ENCODE assay signal across 18 cellular contexts in genomic region chr13:23865898-23866297, GRCh38. TPM values are rescaled to one million over a fixed set of nuclear protein-coding genes. Genes with fewer than 3 reads are reported as not detected.
A peak's percentile ranks its signal among the peaks of the same experiment; 100 is the strongest.
DNase-seq lines count a peak whose midpoint lies in the region; ATAC-seq and TF ChIP-seq lines count a peak whose summit lies in the region.
"Had no signal": no experiment of that assay in that cellular context is flagged by ENCODE, and none has a peak within 500 bp of the region (broad histone marks: within the 10 kb centered on the region; RNA-seq: fewer than 3 reads in every experiment).

No MANE protein-coding gene starts in this region.

- H4K91ac ChIP-seq in IMR-90 (ENCODE audit: insufficient read depth, low read depth, low read length): peak overlapping the region; percentile 97; the same call in 1 of the 2 replicates

- peak overlapping the region; percentile 81 for H2AK5ac ChIP-seq in IMR-90 (ENCODE audit: low read depth, low read length)

- no peaks in the 10 kb centered on the region for H3K27me3 Mint-ChIP-seq in activated B cell treated with CpG ODN at 0.5 μM for 24 hours
- H3K27me3 Mint-ChIP-seq in stimulated activated naive B cell treated with anti-CD40 and anti-IgM and Interleukin-4, amounts not matched to agents 10 μg/mL and 1 μg/mL and 100 μg/mL, for 72 hours: no peaks in the 10 kb centered on the region
- H3K27me3 Mint-ChIP-seq: CD8-positive, alpha-beta memory T cell; T-cell had no signal

- no peak for TF ChIP-seq RAD21 in IMR-90 (IDR thresholded peaks at IDR 0.05; ENCODE audit: low read length)

- peaks cover 6% of the 10 kb centered on the region for H3K4me1 Mint-ChIP-seq in activated B cell treated with CpG ODN at 0.5 μM for 24 hours
- H3K4me1 Mint-ChIP-seq in stimulated activated naive B cell treated with anti-CD40 and anti-IgM and Interleukin-4, amounts not matched to agents 10 μg/mL and 1 μg/mL and 100 μg/mL, for 72 hours: peaks cover 4% of the 10 kb centered on the region in 2 donors
- H3K4me1 Mint-ChIP-seq: CD8-positive, alpha-beta memory T cell had no signal

- peak overlapping the region; percentile 69; the same call in 1 of the 2 replicates for H3K23ac ChIP-seq in IMR-90 (ENCODE audit: low read depth, low read length)

- peak overlapping the region; percentile 9; the same call in 2 of the 3 replicates for H2BK15ac ChIP-seq in IMR-90 (ENCODE audit: low read depth, low read length)

- no peak overlapping the region for H3K4me3 Mint-ChIP-seq in activated B cell treated with CpG ODN at 0.5 μM for 24 hours
- no peak overlapping the region for H3K4me3 Mint-ChIP-seq in stimulated activated naive B cell treated with anti-CD40 and anti-IgM and Interleukin-4, amounts not matched to agents 10 μg/mL and 1 μg/mL and 100 μg/mL, for 72 hours
- H3K4me3 Mint-ChIP-seq: CD8-positive, alpha-beta memory T cell; T-cell had no signal

- ATAC-seq in GM19397 (IDR thresholded peaks at IDR 0.05; ENCODE audit: unreplicated experiment) (peak; percentile 55), IMR-90 (ENCODE audit: low read depth) (no peak), activated B cell treated with CpG ODN at 0.5 μM for 24 hours (ENCODE audit: low read depth) (peak; percentile 34), upper lobe of right lung (no peak)
- ATAC-seq in stimulated activated naive B cell treated with anti-CD40 and anti-IgM and Interleukin-4, amounts not matched to agents 10 μg/mL and 1 μg/mL and 100 μg/mL, for 72 hours (replicated peaks): peak; percentile 54 to 68
- ATAC-seq: Panc1, Right ventricle myocardium inferior, T-cell had no signal

- H2BK20ac ChIP-seq in IMR-90 (ENCODE audit: low read depth, low read length): peak overlapping the region; percentile 99; the same call in 1 of the 2 replicates

- peak overlapping the region; percentile 74 for H3K18ac ChIP-seq in IMR-90 (ENCODE audit: low read depth, low read length)

- BruUV-seq in IMR-90 (replicated peaks; lab: Mats Ljungman, UMichigan): no TSS peak

- no peak overlapping the region for H3K4me2 ChIP-seq in IMR-90 (ENCODE audit: low read depth, low read length)
- H3K4me2 ChIP-seq: BLaER1 had no signal

- 100% methylated on average over 1 of the region's 7 CpGs; no CpG with 5 or more reads in 1 of the 2 experiments for WGBS in IMR-90 (ENCODE audit: extremely low coverage in 2 of 2, insufficient read length in 1 of 2), 2 experiments

- H3K4me3 ChIP-seq in IMR-90 (ENCODE audit: insufficient read depth, low read depth, low read length): no peak overlapping the region
- no peak overlapping the region for H3K4me3 ChIP-seq in upper lobe of right lung
- H3K4me3 ChIP-seq: BLaER1, SK-N-MC had no signal

- H3K9me3 ChIP-seq in IMR-90 (ENCODE audit: control insufficient read depth, insufficient read depth, low read length): no peaks in the 10 kb centered on the region
- H3K9me3 ChIP-seq in upper lobe of right lung: no peaks in the 10 kb centered on the region
- H3K9me3 ChIP-seq: BLaER1 had no signal

- no peak for DNase-seq in IMR-90
- DNase-seq in activated B cell treated with CpG ODN at 0.5 μM for 24 hours: no peak
- DNase-seq in stimulated activated naive B cell treated with anti-CD40 and anti-IgM and Interleukin-4, amounts not matched to agents 10 μg/mL and 1 μg/mL and 100 μg/mL, for 72 hours: no peak
- DNase-seq in NCI-H446 (lab: John Stamatoyannopoulos, UW): no peak
- DNase-seq in upper lobe of right lung: no peak
- no peak for DNase-seq in GF-D8 (lab: John Stamatoyannopoulos, UW)
- DNase-seq: CD8-positive, alpha-beta memory T cell; DND-41; Kasumi-1; NCI-H146; NCI-H2081 treated with DMSO at 0.1 percent for 48 hours; NCI-H524 treated with DMSO at 0.1 percent for 48 hours; T-cell had no signal

- peak overlapping the region; percentile 90; the same call in 1 of the 2 replicates for H2BK120ac ChIP-seq in IMR-90 (ENCODE audit: low read depth, low read length)

- no peak for TF ChIP-seq POLR2A in IMR-90 (IDR thresholded peaks at IDR 0.05; ENCODE audit: low read depth, low read length)

- H3K79me1 ChIP-seq in IMR-90 (ENCODE audit: low read depth in 1 of 2, low read length in 2 of 2): peaks cover 4 to 19% of the 10 kb centered on the region in 2 experiments; a peak in 2 of 4 replicates

- no peaks in the 10 kb centered on the region for H3K27me3 ChIP-seq in IMR-90 (ENCODE audit: control insufficient read depth, insufficient read depth, low read length)
- no peaks in the 10 kb centered on the region for H3K27me3 ChIP-seq in upper lobe of right lung
- H3K27me3 ChIP-seq: BLaER1 had no signal

- no peak overlapping the region for H2AFZ ChIP-seq in IMR-90 (replicated peaks; ENCODE audit: low read length, poor library complexity)

- peak overlapping the region; percentile 84 to 95; a peak in 3 of 4 replicates for H4K8ac ChIP-seq in IMR-90 (ENCODE audit: low read depth in 2 of 2, low read length in 2 of 2)

- H2BK5ac ChIP-seq in IMR-90 (ENCODE audit: low read depth, low read length, poor library complexity, severe bottlenecking): peak overlapping the region; percentile 86

- H3K14ac ChIP-seq in IMR-90 (replicated peaks; ENCODE audit: low read depth, low read length): peak overlapping the region; percentile 92

- peak overlapping the region; percentile 72; the same call in 1 of the 2 replicates for H3K9ac ChIP-seq in IMR-90 (ENCODE audit: low read depth, low read length)
- H3K9ac ChIP-seq: BLaER1 had no signal

- H4K5ac ChIP-seq in IMR-90 (ENCODE audit: low read depth, low read length): peak overlapping the region; percentile 79

- no peak overlapping the region for H3K56ac ChIP-seq in IMR-90 (ENCODE audit: extremely low read depth, insufficient read depth, low read length)

- no peak overlapping the region for H2AK9ac ChIP-seq in IMR-90 (replicated peaks; ENCODE audit: low read depth, low read length, poor library complexity)

- H3K9me1 ChIP-seq in IMR-90 (ENCODE audit: insufficient read depth, low read length): peaks cover 22% of the 10 kb centered on the region

- POLR2A ChIA-PET in IMR-90 (lab: Charles Lee; ENCODE audit: unreplicated experiment): interaction anchor here (0.5 kb wide), 1 partner anchor 33 kb away, joined by 22 read pairs; no protein-coding TSS in a partner anchor
- POLR2A ChIA-PET in activated B cell treated with CpG ODN at 0.5 μM for 24 hours (lab: Charles Lee): no interaction called here

- peak overlapping the region; percentile 85 for H3K4ac ChIP-seq in IMR-90 (ENCODE audit: low read depth, low read length)

- no peaks in the 10 kb centered on the region for H3K9me3 Mint-ChIP-seq in activated B cell treated with CpG ODN at 0.5 μM for 24 hours
- no peaks in the 10 kb centered on the region for H3K9me3 Mint-ChIP-seq in stimulated activated naive B cell treated with anti-CD40 and anti-IgM and Interleukin-4, amounts not matched to agents 10 μg/mL and 1 μg/mL and 100 μg/mL, for 72 hours
- H3K9me3 Mint-ChIP-seq: CD8-positive, alpha-beta memory T cell; T-cell had no signal

- H3K36me3 ChIP-seq in IMR-90 (ENCODE audit: control insufficient read depth, insufficient read depth, low read length) (peaks cover 1% of the 10 kb centered on the region; the same call in 1 of the 2 replicates), upper lobe of right lung (peaks cover 12% of the 10 kb centered on the region)

- H3K27ac ChIP-seq in IMR-90 (ENCODE audit: insufficient read depth, low read length) (peak overlapping the region; percentile 89; the same call in 1 of the 2 replicates), upper lobe of right lung (no peak overlapping the region)
- H3K27ac ChIP-seq: BLaER1, SK-N-MC had no signal

- in situ Hi-C loops in IMR-90 (cut with MboI; ENCODE audit: low sequenced_read_pairs): loop anchor here (5.0 to 10.0 kb wide), 2 partner anchors 281 to 399 kb away; no protein-coding TSS in a partner anchor

- dilution Hi-C loops in IMR-90 (cut with HindIII; ENCODE audit: low sequenced_read_pairs, unreplicated experiment): no loop called here

- peaks cover 20% of the 10 kb centered on the region for H3K4me1 ChIP-seq in IMR-90 (ENCODE audit: control insufficient read depth, insufficient read depth, low read length)
- H3K4me1 ChIP-seq in upper lobe of right lung: peaks cover 10% of the 10 kb centered on the region

- no peak overlapping the region for H3K27ac Mint-ChIP-seq in activated B cell treated with CpG ODN at 0.5 μM for 24 hours
- H3K27ac Mint-ChIP-seq in stimulated activated naive B cell treated with anti-CD40 and anti-IgM and Interleukin-4, amounts not matched to agents 10 μg/mL and 1 μg/mL and 100 μg/mL, for 72 hours: peak overlapping the region; percentile 20
- H3K27ac Mint-ChIP-seq: CD8-positive, alpha-beta memory T cell; T-cell had no signal

- H3K36me3 Mint-ChIP-seq in activated B cell treated with CpG ODN at 0.5 μM for 24 hours (ENCODE audit: low read depth): peaks cover 13% of the 10 kb centered on the region
- H3K36me3 Mint-ChIP-seq in stimulated activated naive B cell treated with anti-CD40 and anti-IgM and Interleukin-4, amounts not matched to agents 10 μg/mL and 1 μg/mL and 100 μg/mL, for 72 hours: peaks cover 13 to 21% of the 10 kb centered on the region in 2 donors

- no peaks in the 10 kb centered on the region for H4K20me1 ChIP-seq in IMR-90 (ENCODE audit: insufficient read depth, low read length)
- H4K20me1 ChIP-seq: BLaER1 had no signal

- CTCF ChIA-PET in IMR-90 (lab: Yijun Ruan, JAX) (interaction anchor here (1.4 kb wide), 1 partner anchor 76 kb away, joined by 3 read pairs; no protein-coding TSS in a partner anchor), activated B cell treated with CpG ODN at 0.5 μM for 24 hours (lab: Charles Lee) (no interaction called here)

- intact Hi-C loops in IMR-90 (cut with micrococcal nuclease): loop anchor here (2.0 to 5.0 kb wide), 3 partner anchors 69 to 189 kb away; no protein-coding TSS in a partner anchor
- intact Hi-C loops in activated B cell treated with CpG ODN at 0.5 μM for 24 hours (cut with micrococcal nuclease): no loop called here
- intact Hi-C loops in upper lobe of right lung (cut with DNase I): no loop called here

- no peak for TF ChIP-seq CTCF in IMR-90 (conservative IDR thresholded peaks at IDR 0.05; ENCODE audit: low read depth, low read length)
- TF ChIP-seq CTCF in activated B cell treated with CpG ODN at 0.5 μM for 24 hours (IDR thresholded peaks at IDR 0.05): no peak
- no peak for TF ChIP-seq CTCF in upper lobe of right lung (IDR thresholded peaks at IDR 0.05)

TF ChIP-seq in IMR-90, 13 proteins besides CTCF, POLR2A, EP300 and RAD21 (continues in another document):
- no peak for TF ChIP-seq MXI1 (IDR thresholded peaks at IDR 0.05; ENCODE audit: borderline replicate concordance, low read depth, low read length)
- TF ChIP-seq RFX5 (IDR thresholded peaks at IDR 0.05; ENCODE audit: low read depth, low read length): no peak

RNA-seq across cellular contexts. Expression of gene MIPEP, which starts 23.3 kb away (rescaled TPM):
- total RNA-seq in IMR-90 (2012; rRNA removed): 21.5 and 22.2 TPM in 2 replicates
- 15.0 and 16.8 TPM in 2 replicates for polyA plus RNA-seq in IMR-90 (2012; rRNA removed)
- 6.5 and 14.3 TPM in 2 replicates for polyA plus RNA-seq in IMR-90 (2012; cell fraction: cytosol; rRNA removed)
- 4.6 and 11.4 TPM in 2 replicates for polyA plus RNA-seq in IMR-90 (2012; cell fraction: nucleus; rRNA removed; ENCODE audit: low replicate concordance)
- 19.7 and 19.9 TPM in 2 replicates for total RNA-seq in activated B cell treated with CpG ODN at 0.5 μM for 24 hours
- total RNA-seq in upper lobe of right lung: 13.3 TPM

RNA-seq across cellular contexts. Expression of gene C1QTNF9B, which starts 31.4 kb away (rescaled TPM):
- total RNA-seq in IMR-90 (2012; rRNA removed) (0.56 and 0.72 TPM in 2 replicates), activated B cell treated with CpG ODN at 0.5 μM for 24 hours (not detected in 2 replicates), upper lobe of right lung (not detected)
- 0.79 and 1.1 TPM in 2 replicates for polyA plus RNA-seq in IMR-90 (2012; rRNA removed)
- 0.19 and 0.23 TPM in 2 replicates for polyA plus RNA-seq in IMR-90 (2012; cell fraction: cytosol; rRNA removed)
- polyA plus RNA-seq in IMR-90 (2012; cell fraction: nucleus; rRNA removed; ENCODE audit: low replicate concordance): 0.44 and 1.5 TPM in 2 replicates
- total RNA-seq: CD8-positive, alpha-beta memory T cell; T-cell had no signal
- polyA plus RNA-seq: CD8-positive, alpha-beta memory T cell had no signal

Comparison
In these comparisons a context has a peak if more than half of its experiments do, and no peak if none do; other contexts are left out.
1. ATAC-seq: peak in GM19397 (single experiment), activated B cell treated with CpG ODN at 0.5 μM for 24 hours (single experiment) and stimulated activated naive B cell treated with anti-CD40 and anti-IgM and Interleukin-4, amounts not matched to agents 10 μg/mL and 1 μg/mL and 100 μg/mL, for 72 hours (2 of 2); none in IMR-90 (single experiment) and upper lobe of right lung (single experiment).